Comparison of ENCODE assay signal across 8 cellular contexts in the genomic region with DNA sequence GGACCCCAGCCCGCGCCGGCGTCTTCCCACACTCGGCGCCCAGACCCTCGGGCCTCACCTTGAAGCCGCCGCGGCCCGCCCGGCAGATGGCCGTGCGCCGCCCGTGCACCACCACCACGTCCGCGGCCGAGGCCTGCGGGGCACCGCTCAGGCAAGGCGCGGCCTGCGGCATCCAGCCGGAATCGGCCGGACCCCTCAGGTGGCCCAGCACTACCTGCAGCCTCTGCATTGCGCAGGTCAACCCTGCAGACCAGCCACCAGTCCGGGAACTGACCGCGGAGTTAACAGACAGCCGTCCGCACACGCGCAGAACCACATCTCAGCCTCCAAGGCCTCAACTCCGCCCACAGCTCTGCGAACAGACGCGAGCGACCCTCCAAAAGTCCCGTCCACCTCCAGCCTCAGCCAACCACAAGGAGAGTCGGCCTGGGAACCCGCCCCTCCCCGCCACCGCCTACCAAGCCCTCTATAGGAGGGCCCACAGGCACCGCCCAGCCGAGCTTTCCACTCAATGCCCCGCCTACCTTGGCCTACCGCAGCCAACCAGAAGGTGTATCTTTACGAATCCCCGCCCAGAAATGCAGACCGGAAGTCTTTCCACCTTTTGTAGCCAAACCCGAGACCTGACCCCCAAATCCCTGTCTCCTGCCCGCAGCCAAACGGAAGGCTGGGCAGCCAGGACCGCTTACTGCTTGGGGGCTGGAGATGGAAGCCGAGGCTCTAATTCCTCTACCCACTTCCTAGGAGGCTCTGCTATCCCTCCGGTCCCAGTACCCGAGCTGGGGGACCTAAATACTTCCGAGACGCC. TPM values are rescaled to one million over a fixed set of nuclear protein-coding genes. Genes with fewer than 3 reads are reported as not detected.
DNase-seq lines count a peak whose midpoint lies in the region; ATAC-seq and TF ChIP-seq lines count a peak whose summit lies in the region.

A gene with protein sequence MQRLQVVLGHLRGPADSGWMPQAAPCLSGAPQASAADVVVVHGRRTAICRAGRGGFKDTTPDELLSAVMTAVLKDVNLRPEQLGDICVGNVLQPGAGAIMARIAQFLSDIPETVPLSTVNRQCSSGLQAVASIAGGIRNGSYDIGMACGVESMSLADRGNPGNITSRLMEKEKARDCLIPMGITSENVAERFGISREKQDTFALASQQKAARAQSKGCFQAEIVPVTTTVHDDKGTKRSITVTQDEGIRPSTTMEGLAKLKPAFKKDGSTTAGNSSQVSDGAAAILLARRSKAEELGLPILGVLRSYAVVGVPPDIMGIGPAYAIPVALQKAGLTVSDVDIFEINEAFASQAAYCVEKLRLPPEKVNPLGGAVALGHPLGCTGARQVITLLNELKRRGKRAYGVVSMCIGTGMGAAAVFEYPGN (minus strand): TSS at position 321 of the 808 bp plus-strand sequence. CDS start 92 bp downstream, at position 229.

- no peaks in the 10 kb centered on the region for H3K9me3 Mint-ChIP-seq in Calu3 (ENCODE audit: low read depth, unreplicated experiment)

- no peaks in the 10 kb centered on the region for H3K27me3 Mint-ChIP-seq in Calu3 (ENCODE audit: unreplicated experiment)

- TF ChIP-seq CTCF in Calu3 (IDR thresholded peaks at IDR 0.05; ENCODE audit: unreplicated experiment) (no peak), OCI-LY1 (IDR thresholded peaks at IDR 0.05; ENCODE audit: low read length) (no peak)

- H3K36me3 Mint-ChIP-seq in Calu3 (ENCODE audit: insufficient read depth, unreplicated experiment): peaks cover 55% of the 10 kb centered on the region

- peak within 1 kb of the TSS; percentile 92 for H3K27ac Mint-ChIP-seq in Calu3 (ENCODE audit: unreplicated experiment)

- in situ Hi-C loops in endometrial microvascular endothelial cells (cut with HindIII; ENCODE audit: inconsistent ontology term, low pct_unique_long_range_greater_than_20kb, low sequenced_read_pairs): loop anchor here (25.0 kb wide), 1 partner anchor 100 kb away; no protein-coding TSS in a partner anchor

- DNase-seq in Calu3: peak; percentile 98
- peak; percentile 98 for DNase-seq in activated CD8-positive, alpha-beta memory T cell treated with anti-CD3 and anti-CD28 coated beads, Interleukin-2, amount 50 U/mL, for 4 hours
- peak; percentile 96 to 97 for DNase-seq in stimulated activated CD8-positive, alpha-beta memory T cell treated with anti-CD3 and anti-CD28 coated beads, Interleukin-15, amount 100 ng/mL, for 4 hours (ENCODE audit: low read depth in 2 of 2)

- no peaks in the 10 kb centered on the region for H3K9me3 ChIP-seq in HUES64 (ENCODE audit: insufficient read depth, low read depth, low read length)
- no peaks in the 10 kb centered on the region for H3K9me3 ChIP-seq in OCI-LY1 (ENCODE audit: low read length)
- H3K9me3 ChIP-seq in mesodermal cell (ENCODE audit: control insufficient read depth, low read length): no peaks in the 10 kb centered on the region

- H3K4me2 ChIP-seq in OCI-LY1 (ENCODE audit: low read length): peak within 1 kb of the TSS; percentile 82

- H3K9ac ChIP-seq in HUES64 (ENCODE audit: low read depth, low read length): peak within 1 kb of the TSS; percentile 65
- peak within 1 kb of the TSS; percentile 93 for H3K9ac ChIP-seq in OCI-LY1 (ENCODE audit: low read length)

- BruUV-seq in Calu3 (replicated peaks; lab: Mats Ljungman, UMichigan): no TSS peak

- peak; percentile 86 for ATAC-seq in GM21447 (IDR thresholded peaks at IDR 0.05; ENCODE audit: unreplicated experiment)

- H3F3A ChIP-seq in OCI-LY1 (ENCODE audit: insufficient read depth, low read length): no peaks in the 10 kb centered on the region

- H3K9me2 ChIP-seq in OCI-LY1 (ENCODE audit: low read depth, low read length): no peaks in the 10 kb centered on the region

- under 1% methylated on average over 62 of the region's 62 CpGs for WGBS in HUES64
- WGBS in mesodermal cell (ENCODE audit: insufficient coverage in 2 of 2), 2 experiments: 0% methylated on average over 50 to 57 of the region's 62 CpGs

- no peaks in the 10 kb centered on the region for H4K20me1 ChIP-seq in OCI-LY1 (ENCODE audit: insufficient read depth, low read length)

- CTCF ChIA-PET in Calu3 (lab: Charles Lee): interaction anchor here (1.1 to 4.2 kb wide), 4 partner anchors 21 to 210 kb away, joined by 3 to 24 read pairs (median 4); a partner anchor contains a TSS

- peak within 1 kb of the TSS; percentile 85 for H3K4me3 Mint-ChIP-seq in Calu3 (ENCODE audit: low read depth, unreplicated experiment)

- H3K4me3 ChIP-seq in HUES64 (ENCODE audit: low read length) (peak within 1 kb of the TSS; percentile 89), OCI-LY1 (ENCODE audit: low read depth, low read length, poor library complexity, severe bottlenecking) (peak within 1 kb of the TSS; percentile 94), mesodermal cell (ENCODE audit: extremely low read depth, insufficient read depth, low read length, poor library complexity, severe bottlenecking) (peak within 1 kb of the TSS; percentile 79)

- no peaks in the 10 kb centered on the region for H3K79me2 ChIP-seq in OCI-LY1 (ENCODE audit: insufficient read depth, low read length)

- peaks cover 72% of the 10 kb centered on the region for H3K4me1 Mint-ChIP-seq in Calu3 (ENCODE audit: low read depth, unreplicated experiment)

- H2AFZ ChIP-seq in OCI-LY1 (ENCODE audit: low read length): no peak within 1 kb of the TSS

- H3K27me3 ChIP-seq in HUES64 (ENCODE audit: insufficient read depth, low read length): peaks cover 7% of the 10 kb centered on the region; the same call in 1 of the 2 replicates
- H3K27me3 ChIP-seq in OCI-LY1 (ENCODE audit: insufficient read depth, low read length): no peaks in the 10 kb centered on the region

- peaks cover 35% of the 10 kb centered on the region for H3K36me3 ChIP-seq in HUES64 (ENCODE audit: insufficient read depth, low read length)
- peaks cover 38% of the 10 kb centered on the region for H3K36me3 ChIP-seq in OCI-LY1 (ENCODE audit: insufficient read depth, low read length)
- peaks cover 35% of the 10 kb centered on the region for H3K36me3 ChIP-seq in mesodermal cell (ENCODE audit: control insufficient read depth, insufficient read depth, low read length)

- H3K27ac ChIP-seq in HUES64 (ENCODE audit: low read depth, low read length) (peak within 1 kb of the TSS; percentile 79), OCI-LY1 (ENCODE audit: low read depth, low read length, poor library complexity, severe bottlenecking) (peak within 1 kb of the TSS; percentile 21), mesodermal cell (ENCODE audit: low read depth, low read length, severe bottlenecking) (peak within 1 kb of the TSS; percentile 84)

- intact Hi-C loops in Calu3 (cut with micrococcal nuclease; ENCODE audit: unreplicated experiment): loop anchor here (1.0 kb wide), 1 partner anchor 28 kb away; a partner anchor contains a TSS

- peaks cover 3% of the 10 kb centered on the region; the same call in 1 of the 2 replicates for H3K4me1 ChIP-seq in HUES64 (ENCODE audit: insufficient read depth, low read length)
- H3K4me1 ChIP-seq in OCI-LY1 (ENCODE audit: insufficient read depth, low read length, severe bottlenecking): peaks cover 32% of the 10 kb centered on the region
- peaks cover 17% of the 10 kb centered on the region for H3K4me1 ChIP-seq in mesodermal cell (ENCODE audit: control insufficient read depth, insufficient read depth, low read length, poor library complexity, severe bottlenecking)

RNA-seq across cellular contexts. Expression of the gene that starts here (rescaled TPM):
- total RNA-seq in Calu3 (2022) (64.5 and 71.1 TPM in 2 replicates), endometrial microvascular endothelial cells (ENCODE audit: inconsistent ontology term) (53.8 TPM)
- polyA plus RNA-seq in HUES64 (2013, experiment 1 of 2): 19.2 TPM
- 15.3 TPM for polyA plus RNA-seq in HUES64 (2013, experiment 2 of 2)
- polyA plus RNA-seq in mesodermal cell (2013, experiment 1 of 2): 19.8 TPM
- 22.5 TPM for polyA plus RNA-seq in mesodermal cell (2013, experiment 2 of 2)

Comparison
In these comparisons a context has a peak if more than half of its experiments do, and no peak if none do; other contexts are left out.
1. Peak in every context shown above with its lines: DNase-seq, ATAC-seq, H3K4me3 ChIP-seq and H3K27ac ChIP-seq.
2. H3K27ac ChIP-seq: peak in every context shown above with its lines; median percentile 84 in mesodermal cell; 79 in HUES64; 21 in OCI-LY1.